In the genomic region with DNA sequence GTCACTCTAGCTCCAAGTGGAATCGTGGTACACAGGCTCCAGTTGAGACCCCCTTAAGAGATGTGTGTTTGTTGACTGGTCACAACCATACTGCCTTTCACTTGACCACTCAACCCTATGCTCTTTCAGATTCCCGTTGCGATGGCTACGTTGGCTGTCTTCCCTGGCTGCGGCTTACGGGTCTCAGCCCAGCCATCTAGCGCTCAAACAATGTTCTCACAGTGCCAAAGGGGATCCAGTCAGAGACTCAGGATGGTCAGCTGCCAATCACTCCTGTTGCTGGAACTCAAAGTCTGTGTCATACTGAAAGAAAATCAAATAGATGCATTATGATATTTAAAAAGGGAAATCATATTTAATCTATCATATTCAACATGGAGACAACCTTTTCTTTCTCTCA, we compare ENCODE assay signal across 15 cellular contexts.
DNase-seq lines count a peak whose midpoint lies in the region; ATAC-seq and TF ChIP-seq lines count a peak whose summit lies in the region.
"Had no signal": no experiment of that assay in that cellular context is flagged by ENCODE, and none has a peak within 500 bp of the region (broad histone marks: within the 10 kb centered on the region; RNA-seq: fewer than 3 reads in every experiment).

No MANE protein-coding gene starts in this region.

- ATAC-seq in left lobe of liver (peak; percentile 52), GM19328 (IDR thresholded peaks at IDR 0.05; ENCODE audit: unreplicated experiment) (no peak)
- ATAC-seq in stimulated activated memory B cell treated with anti-CD40 and anti-IgM and Interleukin-4, amounts not matched to agents 10 μg/mL and 1 μg/mL and 100 μg/mL, for 72 hours = no peak
- ATAC-seq: activated CD4-positive, alpha-beta T cell treated with anti-CD3 and anti-CD28 coated beads for 36 hours had no signal

- H3K27ac Mint-ChIP-seq in brain = peak overlapping the region; percentile 75 to 98 (median 92)
- H3K27ac Mint-ChIP-seq in stimulated activated memory B cell treated with anti-CD40 and anti-IgM and Interleukin-4, amounts not matched to agents 10 μg/mL and 1 μg/mL and 100 μg/mL, for 72 hours = peak overlapping the region; percentile 25
- H3K27ac Mint-ChIP-seq: activated CD4-positive, alpha-beta T cell treated with anti-CD3 and anti-CD28 coated beads for 36 hours; activated naive CD8-positive, alpha-beta T cell treated with anti-CD3 and anti-CD28 coated beads, Interleukin-2, amount 10 ng/mL, durations not matched to agents 7 days and 5 days; dendritic cell treated with granulocyte-macrophage colony-stimulating factor and Interleukin-4, amounts not matched to agents 40 ng/mL and 50 ng/mL, for 4 days had no signal

- no peaks in the 10 kb centered on the region for H3K36me3 Mint-ChIP-seq in brain
- H3K36me3 Mint-ChIP-seq in stimulated activated memory B cell treated with anti-CD40 and anti-IgM and Interleukin-4, amounts not matched to agents 10 μg/mL and 1 μg/mL and 100 μg/mL, for 72 hours = peaks cover 81% of the 10 kb centered on the region

- no peaks in the 10 kb centered on the region for H3K27me3 Mint-ChIP-seq in brain
- H3K27me3 Mint-ChIP-seq in stimulated activated memory B cell treated with anti-CD40 and anti-IgM and Interleukin-4, amounts not matched to agents 10 μg/mL and 1 μg/mL and 100 μg/mL, for 72 hours = no peaks in the 10 kb centered on the region
- H3K27me3 Mint-ChIP-seq: activated CD4-positive, alpha-beta T cell treated with anti-CD3 and anti-CD28 coated beads for 36 hours; activated naive CD8-positive, alpha-beta T cell treated with anti-CD3 and anti-CD28 coated beads, Interleukin-2, amount 10 ng/mL, durations not matched to agents 7 days and 5 days; dendritic cell treated with granulocyte-macrophage colony-stimulating factor and Interleukin-4, amounts not matched to agents 40 ng/mL and 50 ng/mL, for 4 days had no signal

- TF ChIP-seq CTCF in brain (conservative IDR thresholded peaks at IDR 0.05) = no peak

- peaks cover 78% of the 10 kb centered on the region for H3K4me1 Mint-ChIP-seq in brain
- H3K4me1 Mint-ChIP-seq in stimulated activated memory B cell treated with anti-CD40 and anti-IgM and Interleukin-4, amounts not matched to agents 10 μg/mL and 1 μg/mL and 100 μg/mL, for 72 hours = no peaks in the 10 kb centered on the region

- H3K9me3 Mint-ChIP-seq in brain = peaks cover 0 to 3% (median 0%) of the 10 kb centered on the region in 5 experiments
- H3K9me3 Mint-ChIP-seq in stimulated activated memory B cell treated with anti-CD40 and anti-IgM and Interleukin-4, amounts not matched to agents 10 μg/mL and 1 μg/mL and 100 μg/mL, for 72 hours = no peaks in the 10 kb centered on the region
- H3K9me3 Mint-ChIP-seq: dendritic cell treated with granulocyte-macrophage colony-stimulating factor and Interleukin-4, amounts not matched to agents 40 ng/mL and 50 ng/mL, for 4 days had no signal

- H3K4me3 Mint-ChIP-seq in brain = peak overlapping the region in 4 of 5 experiments; percentile 14 to 80 (median 36)
- H3K4me3 Mint-ChIP-seq in stimulated activated memory B cell treated with anti-CD40 and anti-IgM and Interleukin-4, amounts not matched to agents 10 μg/mL and 1 μg/mL and 100 μg/mL, for 72 hours = no peak overlapping the region
- H3K4me3 Mint-ChIP-seq: activated CD4-positive, alpha-beta T cell treated with anti-CD3 and anti-CD28 coated beads for 36 hours; activated naive CD8-positive, alpha-beta T cell treated with anti-CD3 and anti-CD28 coated beads, Interleukin-2, amount 10 ng/mL, durations not matched to agents 7 days and 5 days; dendritic cell treated with granulocyte-macrophage colony-stimulating factor and Interleukin-4, amounts not matched to agents 40 ng/mL and 50 ng/mL, for 4 days had no signal

- DNase-seq in NCI-H2196 (lab: John Stamatoyannopoulos, UW; ENCODE audit: unreplicated experiment) = peak; percentile 47
- no peak for DNase-seq in left lobe of liver (ENCODE audit: low spot score)
- no peak for DNase-seq in UCSD-AML1 (lab: John Stamatoyannopoulos, UW; ENCODE audit: unreplicated experiment)
- no peak for DNase-seq in activated T-cell treated with anti-CD3 and anti-CD28 coated beads, Interleukin-2, amount 50 U/mL, for 48 hours
- DNase-seq in NCI-H2107 (lab: John Stamatoyannopoulos, UW) = no peak
- DNase-seq: activated CD4-positive, alpha-beta T cell treated with anti-CD3 and anti-CD28 coated beads for 36 hours; activated naive CD8-positive, alpha-beta T cell treated with anti-CD3 and anti-CD28 coated beads, Interleukin-2, amount 10 ng/mL, durations not matched to agents 7 days and 5 days; activated T-cell treated with anti-CD3 and anti-CD28 coated beads, Interleukin-2, amount 50 U/mL, for 1 hour; mesendoderm; NCI-H226; ovary had no signal
